In genomic region chr21:23471877-23472276, GRCh38 we compare ENCODE assay signal across 17 cellular contexts.
A peak's percentile ranks its signal among the peaks of the same experiment; 100 is the strongest.
DNase-seq lines count a peak whose midpoint lies in the region; ATAC-seq and TF ChIP-seq lines count a peak whose summit lies in the region.
"Had no signal": no experiment of that assay in that cellular context is flagged by ENCODE, and none has a peak within 500 bp of the region (broad histone marks: within the 10 kb centered on the region; RNA-seq: fewer than 3 reads in every experiment).

No MANE protein-coding gene starts in this region.

- no peak for TF ChIP-seq POLR2A in testis (IDR thresholded peaks at IDR 0.05)

- no peak overlapping the region for H3K27ac ChIP-seq in testis
- H3K27ac ChIP-seq: brain microvascular endothelial cell, sigmoid colon had no signal

- no peaks in the 10 kb centered on the region for H3K36me3 ChIP-seq in testis (ENCODE audit: low read depth, missing control alignments)
- H3K36me3 ChIP-seq: brain microvascular endothelial cell, sigmoid colon had no signal

- no peaks in the 10 kb centered on the region for H3K9me3 ChIP-seq in testis
- H3K9me3 ChIP-seq: sigmoid colon had no signal

- DNase-seq in occipital lobe (lab: John Stamatoyannopoulos, UW) (no peak), testis (no peak), GM03348 (ENCODE audit: low spot score) (no peak)
- DNase-seq: brain microvascular endothelial cell; effector CD8-positive, alpha-beta T cell; foreskin fibroblast; mesenchymal stem cell; NCI-H1105; NCI-H526; Right ventricle myocardium superior; sigmoid colon; stimulated activated naive CD8-positive, alpha-beta T cell treated with anti-CD3 and anti-CD28 coated beads, Interleukin-15, amount 100 ng/mL, for 72 hours had no signal

- H3K4me3 ChIP-seq in testis = no peak overlapping the region
- H3K4me3 ChIP-seq: sigmoid colon had no signal

- no peaks in the 10 kb centered on the region for H3K4me1 ChIP-seq in testis
- H3K4me1 ChIP-seq: sigmoid colon had no signal

- no peak for TF ChIP-seq CTCF in testis (IDR thresholded peaks at IDR 0.05)

- H3K27me3 ChIP-seq in testis = no peaks in the 10 kb centered on the region
- H3K27me3 ChIP-seq: brain microvascular endothelial cell, sigmoid colon had no signal

- intact Hi-C loops in testis (cut with DNase I; ENCODE audit: low total_unique reads) = no loop called here

- ATAC-seq in GM18858 (IDR thresholded peaks at IDR 0.05; ENCODE audit: unreplicated experiment) (peak; percentile 89), GM21447 (IDR thresholded peaks at IDR 0.05; ENCODE audit: unreplicated experiment) (peak; percentile 90), HG02943 (IDR thresholded peaks at IDR 0.05; ENCODE audit: low read depth, unreplicated experiment) (peak; percentile 85), HG03520 (IDR thresholded peaks at IDR 0.05; ENCODE audit: unreplicated experiment) (peak; percentile 81), GM19455 (IDR thresholded peaks at IDR 0.05; ENCODE audit: unreplicated experiment) (no peak)
- ATAC-seq: stimulated activated naive CD8-positive, alpha-beta T cell treated with anti-CD3 and anti-CD28 coated beads, Interleukin-15, amount 100 ng/mL, for 72 hours had no signal
